Comparison of ENCODE assay signal across 1 cellular context in genomic region chr2:10792660-10793400, GRCh38.
TF ChIP-seq lines count a peak whose summit lies in the region.

No MANE protein-coding gene starts in this region.

TF ChIP-seq in H1, 55 proteins besides CTCF, POLR2A, EP300 and RAD21:
- TF ChIP-seq GABPA (IDR thresholded peaks at IDR 0.05; ENCODE audit: borderline replicate concordance, insufficient read depth, low read length) = no peak
- no peak for TF ChIP-seq RBBP5 (IDR thresholded peaks at IDR 0.05; ENCODE audit: borderline replicate concordance, low read depth, low read length)
- TF ChIP-seq YY1 (IDR thresholded peaks at IDR 0.05; ENCODE audit: low read depth, low read length) = no peak
